Comparison of ENCODE assay signal across 1 cellular context in genomic region chr12:102427542-102427923, GRCh38.
TF ChIP-seq lines count a peak whose summit lies in the region.

No MANE protein-coding gene starts in this region.

TF ChIP-seq in K562, 482 proteins besides CTCF, POLR2A, EP300 and RAD21 (continued from another document and continues in another):
- no peak for TF ChIP-seq ZBTB12 (CRISPR knock-in tag; IDR thresholded peaks at IDR 0.05)
- no peak for TF ChIP-seq DDX20 (tag; IDR thresholded peaks at IDR 0.05; ENCODE audit: low read depth)
- 0 out of 2 replicates have a peak, but pooled peaks have one; percentile 48 for TF ChIP-seq SMAD4 (CRISPR knock-in tag; conservative IDR thresholded peaks at IDR 0.05)
- TF ChIP-seq, protein P1, sequence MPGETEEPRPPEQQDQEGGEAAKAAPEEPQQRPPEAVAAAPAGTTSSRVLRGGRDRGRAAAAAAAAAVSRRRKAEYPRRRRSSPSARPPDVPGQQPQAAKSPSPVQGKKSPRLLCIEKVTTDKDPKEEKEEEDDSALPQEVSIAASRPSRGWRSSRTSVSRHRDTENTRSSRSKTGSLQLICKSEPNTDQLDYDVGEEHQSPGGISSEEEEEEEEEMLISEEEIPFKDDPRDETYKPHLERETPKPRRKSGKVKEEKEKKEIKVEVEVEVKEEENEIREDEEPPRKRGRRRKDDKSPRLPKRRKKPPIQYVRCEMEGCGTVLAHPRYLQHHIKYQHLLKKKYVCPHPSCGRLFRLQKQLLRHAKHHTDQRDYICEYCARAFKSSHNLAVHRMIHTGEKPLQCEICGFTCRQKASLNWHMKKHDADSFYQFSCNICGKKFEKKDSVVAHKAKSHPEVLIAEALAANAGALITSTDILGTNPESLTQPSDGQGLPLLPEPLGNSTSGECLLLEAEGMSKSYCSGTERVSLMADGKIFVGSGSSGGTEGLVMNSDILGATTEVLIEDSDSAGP (CRISPR knock-in tag; IDR thresholded peaks at IDR 0.05), result no peak
- TF ChIP-seq ZBTB11 (CRISPR knock-in tag; IDR thresholded peaks at IDR 0.05), result no peak
- no peak for TF ChIP-seq PTBP1 (IDR thresholded peaks at IDR 0.05; ENCODE audit: low read depth, low read length)
- TF ChIP-seq FOXA3 (CRISPR knock-in tag; conservative IDR thresholded peaks at IDR 0.05 in 1 of 2, IDR thresholded peaks at IDR 0.05 in 1 of 2), result no peak
- TF ChIP-seq ETV6 (IDR thresholded peaks at IDR 0.05; ENCODE audit: borderline replicate concordance in 1 of 2, low read depth in 2 of 2, low read length in 1 of 2), result no peak
- no peak for TF ChIP-seq ETV6 (CRISPR knock-in tag; IDR thresholded peaks at IDR 0.05; ENCODE audit: borderline replicate concordance)
- TF ChIP-seq ZNF764 (CRISPR knock-in tag; IDR thresholded peaks at IDR 0.05; ENCODE audit: low read depth), result no peak
- no peak for TF ChIP-seq XRCC4 (IDR thresholded peaks at IDR 0.05; ENCODE audit: extremely low read depth, insufficient read depth, insufficient read length)
- 0 out of 2 replicates have a peak, but pooled peaks have one; percentile 21 for TF ChIP-seq ZNF766 (CRISPR knock-in tag; conservative IDR thresholded peaks at IDR 0.05)
- TF ChIP-seq PREB (CRISPR knock-in tag; IDR thresholded peaks at IDR 0.05), result no peak
- TF ChIP-seq, protein P2, sequence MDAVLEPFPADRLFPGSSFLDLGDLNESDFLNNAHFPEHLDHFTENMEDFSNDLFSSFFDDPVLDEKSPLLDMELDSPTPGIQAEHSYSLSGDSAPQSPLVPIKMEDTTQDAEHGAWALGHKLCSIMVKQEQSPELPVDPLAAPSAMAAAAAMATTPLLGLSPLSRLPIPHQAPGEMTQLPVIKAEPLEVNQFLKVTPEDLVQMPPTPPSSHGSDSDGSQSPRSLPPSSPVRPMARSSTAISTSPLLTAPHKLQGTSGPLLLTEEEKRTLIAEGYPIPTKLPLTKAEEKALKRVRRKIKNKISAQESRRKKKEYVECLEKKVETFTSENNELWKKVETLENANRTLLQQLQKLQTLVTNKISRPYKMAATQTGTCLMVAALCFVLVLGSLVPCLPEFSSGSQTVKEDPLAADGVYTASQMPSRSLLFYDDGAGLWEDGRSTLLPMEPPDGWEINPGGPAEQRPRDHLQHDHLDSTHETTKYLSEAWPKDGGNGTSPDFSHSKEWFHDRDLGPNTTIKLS (IDR thresholded peaks at IDR 0.05; ENCODE audit: borderline replicate concordance, low read depth), result no peak
- no peak for TF ChIP-seq HINFP (tag; conservative IDR thresholded peaks at IDR 0.05; ENCODE audit: low read depth)
- TF ChIP-seq ZNF76 (CRISPR knock-in tag; IDR thresholded peaks at IDR 0.05; ENCODE audit: borderline replicate concordance), result 0 out of 2 replicates have a peak, but pooled peaks have one; percentile 10
- no peak for TF ChIP-seq PPARD (CRISPR knock-in tag; IDR thresholded peaks at IDR 0.05)
- no peak for TF ChIP-seq KAT8 (IDR thresholded peaks at IDR 0.05; ENCODE audit: low read depth)
- no peak for TF ChIP-seq MEIS2 (IDR thresholded peaks at IDR 0.05; ENCODE audit: partially characterized antibody)
- peak; percentile 31; the same call in 1 of the 2 replicates for TF ChIP-seq CXXC5 (CRISPR knock-in tag; IDR thresholded peaks at IDR 0.05)
- TF ChIP-seq, protein P3, sequence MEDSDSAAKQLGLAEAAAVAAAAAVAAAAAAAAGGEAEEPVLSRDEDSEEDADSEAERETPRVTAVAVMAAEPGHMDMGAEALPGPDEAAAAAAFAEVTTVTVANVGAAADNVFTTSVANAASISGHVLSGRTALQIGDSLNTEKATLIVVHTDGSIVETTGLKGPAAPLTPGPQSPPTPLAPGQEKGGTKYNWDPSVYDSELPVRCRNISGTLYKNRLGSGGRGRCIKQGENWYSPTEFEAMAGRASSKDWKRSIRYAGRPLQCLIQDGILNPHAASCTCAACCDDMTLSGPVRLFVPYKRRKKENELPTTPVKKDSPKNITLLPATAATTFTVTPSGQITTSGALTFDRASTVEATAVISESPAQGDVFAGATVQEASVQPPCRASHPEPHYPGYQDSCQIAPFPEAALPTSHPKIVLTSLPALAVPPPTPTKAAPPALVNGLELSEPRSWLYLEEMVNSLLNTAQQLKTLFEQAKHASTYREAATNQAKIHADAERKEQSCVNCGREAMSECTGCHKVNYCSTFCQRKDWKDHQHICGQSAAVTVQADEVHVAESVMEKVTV (CRISPR knock-in tag; IDR thresholded peaks at IDR 0.05), result no peak
- no peak for TF ChIP-seq CBX3 (IDR thresholded peaks at IDR 0.05; ENCODE audit: borderline replicate concordance in 1 of 2, low read length in 2 of 2)
- TF ChIP-seq, protein P4, sequence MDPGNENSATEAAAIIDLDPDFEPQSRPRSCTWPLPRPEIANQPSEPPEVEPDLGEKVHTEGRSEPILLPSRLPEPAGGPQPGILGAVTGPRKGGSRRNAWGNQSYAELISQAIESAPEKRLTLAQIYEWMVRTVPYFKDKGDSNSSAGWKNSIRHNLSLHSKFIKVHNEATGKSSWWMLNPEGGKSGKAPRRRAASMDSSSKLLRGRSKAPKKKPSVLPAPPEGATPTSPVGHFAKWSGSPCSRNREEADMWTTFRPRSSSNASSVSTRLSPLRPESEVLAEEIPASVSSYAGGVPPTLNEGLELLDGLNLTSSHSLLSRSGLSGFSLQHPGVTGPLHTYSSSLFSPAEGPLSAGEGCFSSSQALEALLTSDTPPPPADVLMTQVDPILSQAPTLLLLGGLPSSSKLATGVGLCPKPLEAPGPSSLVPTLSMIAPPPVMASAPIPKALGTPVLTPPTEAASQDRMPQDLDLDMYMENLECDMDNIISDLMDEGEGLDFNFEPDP (CRISPR knock-in tag; IDR thresholded peaks at IDR 0.05), result no peak
- no peak for TF ChIP-seq RBM15 (IDR thresholded peaks at IDR 0.05; ENCODE audit: insufficient read depth, low read length)
- TF ChIP-seq RFX5 (IDR thresholded peaks at IDR 0.05; ENCODE audit: low read depth, low read length), result no peak
- TF ChIP-seq EZH2 (IDR thresholded peaks at IDR 0.05; ENCODE audit: borderline replicate concordance, low read depth, low read length), result no peak
- TF ChIP-seq ZBTB17 (CRISPR knock-in tag; IDR thresholded peaks at IDR 0.05), result no peak
- no peak for TF ChIP-seq GATA2 (CRISPR knock-in tag; IDR thresholded peaks at IDR 0.05)
- TF ChIP-seq IFI16 (CRISPR knock-in tag; IDR thresholded peaks at IDR 0.05), result no peak
- TF ChIP-seq, protein P5, sequence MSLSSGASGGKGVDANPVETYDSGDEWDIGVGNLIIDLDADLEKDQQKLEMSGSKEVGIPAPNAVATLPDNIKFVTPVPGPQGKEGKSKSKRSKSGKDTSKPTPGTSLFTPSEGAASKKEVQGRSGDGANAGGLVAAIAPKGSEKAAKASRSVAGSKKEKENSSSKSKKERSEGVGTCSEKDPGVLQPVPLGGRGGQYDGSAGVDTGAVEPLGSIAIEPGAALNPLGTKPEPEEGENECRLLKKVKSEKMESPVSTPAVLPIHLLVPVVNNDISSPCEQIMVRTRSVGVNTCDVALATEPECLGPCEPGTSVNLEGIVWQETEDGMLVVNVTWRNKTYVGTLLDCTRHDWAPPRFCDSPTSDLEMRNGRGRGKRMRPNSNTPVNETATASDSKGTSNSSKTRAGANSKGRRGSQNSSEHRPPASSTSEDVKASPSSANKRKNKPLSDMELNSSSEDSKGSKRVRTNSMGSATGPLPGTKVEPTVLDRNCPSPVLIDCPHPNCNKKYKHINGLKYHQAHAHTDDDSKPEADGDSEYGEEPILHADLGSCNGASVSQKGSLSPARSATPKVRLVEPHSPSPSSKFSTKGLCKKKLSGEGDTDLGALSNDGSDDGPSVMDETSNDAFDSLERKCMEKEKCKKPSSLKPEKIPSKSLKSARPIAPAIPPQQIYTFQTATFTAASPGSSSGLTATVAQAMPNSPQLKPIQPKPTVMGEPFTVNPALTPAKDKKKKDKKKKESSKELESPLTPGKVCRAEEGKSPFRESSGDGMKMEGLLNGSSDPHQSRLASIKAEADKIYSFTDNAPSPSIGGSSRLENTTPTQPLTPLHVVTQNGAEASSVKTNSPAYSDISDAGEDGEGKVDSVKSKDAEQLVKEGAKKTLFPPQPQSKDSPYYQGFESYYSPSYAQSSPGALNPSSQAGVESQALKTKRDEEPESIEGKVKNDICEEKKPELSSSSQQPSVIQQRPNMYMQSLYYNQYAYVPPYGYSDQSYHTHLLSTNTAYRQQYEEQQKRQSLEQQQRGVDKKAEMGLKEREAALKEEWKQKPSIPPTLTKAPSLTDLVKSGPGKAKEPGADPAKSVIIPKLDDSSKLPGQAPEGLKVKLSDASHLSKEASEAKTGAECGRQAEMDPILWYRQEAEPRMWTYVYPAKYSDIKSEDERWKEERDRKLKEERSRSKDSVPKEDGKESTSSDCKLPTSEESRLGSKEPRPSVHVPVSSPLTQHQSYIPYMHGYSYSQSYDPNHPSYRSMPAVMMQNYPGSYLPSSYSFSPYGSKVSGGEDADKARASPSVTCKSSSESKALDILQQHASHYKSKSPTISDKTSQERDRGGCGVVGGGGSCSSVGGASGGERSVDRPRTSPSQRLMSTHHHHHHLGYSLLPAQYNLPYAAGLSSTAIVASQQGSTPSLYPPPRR (CRISPR knock-in tag; IDR thresholded peaks at IDR 0.05; ENCODE audit: borderline replicate concordance), result no peak
- no peak for TF ChIP-seq ZNF124 (CRISPR knock-in tag; IDR thresholded peaks at IDR 0.05)
- TF ChIP-seq FOSL1 (tag; conservative IDR thresholded peaks at IDR 0.05), result no peak
- no peak for TF ChIP-seq KLF13 (tag; IDR thresholded peaks at IDR 0.05; ENCODE audit: borderline replicate concordance, low read depth)
- no peak for TF ChIP-seq ZNF41 (CRISPR knock-in tag; conservative IDR thresholded peaks at IDR 0.05)
- no peak for TF ChIP-seq ZFX (CRISPR knock-in tag; IDR thresholded peaks at IDR 0.05)
- 0 out of 2 replicates have a peak, but pooled peaks have one; percentile 41 for TF ChIP-seq NFRKB (IDR thresholded peaks at IDR 0.05; ENCODE audit: low read depth)
- TF ChIP-seq SMARCC2 (IDR thresholded peaks at IDR 0.05; ENCODE audit: low read depth), result no peak
- no peak for TF ChIP-seq HOXB6 (CRISPR knock-in tag; IDR thresholded peaks at IDR 0.05; ENCODE audit: borderline replicate concordance)
- TF ChIP-seq HLTF (IDR thresholded peaks at IDR 0.05), result no peak
- no peak for TF ChIP-seq MAFG (tag; conservative IDR thresholded peaks at IDR 0.05)
- TF ChIP-seq ZNF3 (CRISPR knock-in tag; IDR thresholded peaks at IDR 0.05), result no peak
- TF ChIP-seq TAF7 (tag; IDR thresholded peaks at IDR 0.05), result no peak
- TF ChIP-seq, protein P6, sequence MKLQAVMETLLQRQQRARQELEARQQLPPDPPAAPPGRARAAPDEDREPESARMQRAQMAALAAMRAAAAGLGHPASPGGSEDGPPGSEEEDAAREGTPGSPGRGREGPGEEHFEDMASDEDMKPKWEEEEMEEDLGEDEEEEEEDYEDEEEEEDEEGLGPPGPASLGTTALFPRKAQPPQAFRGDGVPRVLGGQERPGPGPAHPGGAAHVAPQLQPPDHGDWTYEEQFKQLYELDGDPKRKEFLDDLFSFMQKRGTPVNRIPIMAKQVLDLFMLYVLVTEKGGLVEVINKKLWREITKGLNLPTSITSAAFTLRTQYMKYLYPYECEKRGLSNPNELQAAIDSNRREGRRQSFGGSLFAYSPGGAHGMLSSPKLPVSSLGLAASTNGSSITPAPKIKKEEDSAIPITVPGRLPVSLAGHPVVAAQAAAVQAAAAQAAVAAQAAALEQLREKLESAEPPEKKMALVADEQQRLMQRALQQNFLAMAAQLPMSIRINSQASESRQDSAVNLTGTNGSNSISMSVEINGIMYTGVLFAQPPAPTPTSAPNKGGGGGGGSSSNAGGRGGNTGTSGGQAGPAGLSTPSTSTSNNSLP (IDR thresholded peaks at IDR 0.05; ENCODE audit: borderline replicate concordance, low read depth, low read length), result no peak
